In the genomic region with DNA sequence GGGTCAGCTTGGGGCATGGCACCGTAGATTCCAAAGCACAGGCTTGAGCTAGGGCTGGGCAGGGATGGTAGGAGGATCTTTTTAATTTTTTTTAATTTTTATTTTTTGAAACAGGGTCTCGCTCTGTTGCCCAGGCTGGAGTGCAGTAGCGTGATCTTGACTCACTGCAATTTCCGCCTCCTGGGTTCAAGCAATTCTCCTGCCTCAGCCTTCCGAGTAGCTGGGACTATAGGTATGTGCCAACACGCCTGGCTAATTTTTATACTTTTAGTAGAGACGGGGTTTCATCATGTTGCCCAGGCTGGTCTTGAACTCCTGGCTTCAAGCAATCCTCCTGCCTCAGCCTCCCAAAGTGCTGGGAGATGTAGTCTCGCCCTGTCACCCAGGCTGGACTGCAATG, we compare ENCODE assay signal across 8 cellular contexts. TPM values are rescaled to one million over a fixed set of nuclear protein-coding genes. Genes with fewer than 3 reads are reported as not detected.
A peak's percentile ranks its signal among the peaks of the same experiment; 100 is the strongest.
DNase-seq lines count a peak whose midpoint lies in the region; ATAC-seq, FAIRE-seq and TF ChIP-seq lines count a peak whose summit lies in the region.
"Not testable (repeated sequence)": the region's sequence is repeated elsewhere in the genome, so short reads cannot be mapped to it uniquely, and the experiment has no call there.

No MANE protein-coding gene starts in this region.

- DNase-seq in CD8-positive, alpha-beta T cell; Karpas-422; activated T-cell treated with anti-CD3 and anti-CD28 coated beads, Interleukin-2, amount 50 U/mL, for 4 hours; astrocyte (ENCODE audit: low read depth); memory B cell (ENCODE audit: low spot score in 2 of 2); vagina (ENCODE audit: extremely low spot score in 2 of 2): not testable (repeated sequence)

- not testable (repeated sequence) for FAIRE-seq in astrocyte (lab: Jason Lieb, UNC)

- intact Hi-C loops in CD8-positive, alpha-beta T cell (cut with DNase I, micrococcal nuclease) = loop anchor here (1.0 to 10.0 kb wide), 5 partner anchors 12 to 434 kb away; partner anchors contain the start of genes DIABLO (in 1 of the 2) and ORAI1 (in 1 of the 2)
- intact Hi-C loops in vagina (cut with DNase I) = loop anchor here (5.0 kb wide), 1 partner anchor 93 kb away; no protein-coding TSS in a partner anchor

- TF ChIP-seq CTCF in CD8-positive, alpha-beta T cell (IDR thresholded peaks at IDR 0.05); astrocyte (IDR thresholded peaks at IDR 0.05; ENCODE audit: insufficient read depth, low read depth, low read length); vagina (IDR thresholded peaks at IDR 0.05): not testable (repeated sequence)

- not testable (repeated sequence) for H3K4me2 ChIP-seq in Karpas-422 (ENCODE audit: low read depth, low read length, poor library complexity, severe bottlenecking); astrocyte (ENCODE audit: low read length)

- H3K9me3 ChIP-seq in CD8-positive, alpha-beta T cell (ENCODE audit: low read length); Karpas-422 (ENCODE audit: low read length); astrocyte (ENCODE audit: insufficient read depth, low read depth, low read length); vagina: not testable (repeated sequence)

- H3K79me2 ChIP-seq in Karpas-422 (ENCODE audit: low read length); astrocyte (ENCODE audit: insufficient read depth, low read length): not testable (repeated sequence)

- not testable (repeated sequence) for ATAC-seq in CD8-positive, alpha-beta T cell; activated T-cell treated with anti-CD3 and anti-CD28 coated beads, Interleukin-2, amount 50 U/mL, for 4 hours; memory B cell (ENCODE audit: low read depth)

- H3K4me3 Mint-ChIP-seq in CD8-positive, alpha-beta T cell = peak overlapping the region; percentile 89
- peak overlapping the region; percentile 91 for H3K4me3 Mint-ChIP-seq in T-helper 1 cell treated with Interleukin-12 subunit alpha and Interleukin-12 subunit beta and Interleukin-4 antibody, amounts not matched to agents 30 μg/mL and 1 μg/mL, for 36 hours
- H3K4me3 Mint-ChIP-seq in activated T-cell treated with anti-CD3 and anti-CD28 coated beads, Interleukin-2, amount 50 U/mL, for 4 hours = peak overlapping the region; percentile 94
- H3K4me3 Mint-ChIP-seq in astrocyte (ENCODE audit: unreplicated experiment) = not testable (repeated sequence)
- peak overlapping the region; percentile 91 for H3K4me3 Mint-ChIP-seq in memory B cell

- not testable (repeated sequence) for TF ChIP-seq POLR2A in vagina (IDR thresholded peaks at IDR 0.05)

- not testable (repeated sequence) for H3K9me3 Mint-ChIP-seq in CD8-positive, alpha-beta T cell; T-helper 1 cell treated with Interleukin-12 subunit alpha and Interleukin-12 subunit beta and Interleukin-4 antibody, amounts not matched to agents 30 μg/mL and 1 μg/mL, for 36 hours; activated T-cell treated with anti-CD3 and anti-CD28 coated beads, Interleukin-2, amount 50 U/mL, for 4 hours; astrocyte (ENCODE audit: unreplicated experiment); memory B cell

- POLR2A ChIA-PET in CD8-positive, alpha-beta T cell (lab: Charles Lee) = interaction anchor here (0.9 to 28.4 kb wide), 4 partner anchors 9 to 16 kb away, joined by 3 to 1016 read pairs (median 4); partner anchors contain the start of gene SETD1B

- not testable (repeated sequence) for H3K36me3 ChIP-seq in CD8-positive, alpha-beta T cell (ENCODE audit: insufficient read depth, low read length); Karpas-422 (ENCODE audit: insufficient read depth, low read length); astrocyte (ENCODE audit: insufficient read depth, low read length); vagina

- peaks cover 73% of the 10 kb centered on the region for H3K4me1 Mint-ChIP-seq in CD8-positive, alpha-beta T cell (ENCODE audit: low read depth)
- H3K4me1 Mint-ChIP-seq in T-helper 1 cell treated with Interleukin-12 subunit alpha and Interleukin-12 subunit beta and Interleukin-4 antibody, amounts not matched to agents 30 μg/mL and 1 μg/mL, for 36 hours (ENCODE audit: low read depth) = peaks cover 59% of the 10 kb centered on the region
- peaks cover 75% of the 10 kb centered on the region for H3K4me1 Mint-ChIP-seq in activated T-cell treated with anti-CD3 and anti-CD28 coated beads, Interleukin-2, amount 50 U/mL, for 4 hours (ENCODE audit: low read depth)
- H3K4me1 Mint-ChIP-seq in astrocyte (ENCODE audit: low read depth, unreplicated experiment) = peaks cover 25% of the 10 kb centered on the region
- H3K4me1 Mint-ChIP-seq in memory B cell = peaks cover 52% of the 10 kb centered on the region

- H3K4me1 ChIP-seq in CD8-positive, alpha-beta T cell (ENCODE audit: insufficient read depth, low read length) = peaks cover 73% of the 10 kb centered on the region
- H3K4me1 ChIP-seq in Karpas-422 (ENCODE audit: low read length) (peaks cover 44% of the 10 kb centered on the region), astrocyte (ENCODE audit: insufficient read depth, low read length) (peaks cover 35% of the 10 kb centered on the region), vagina (peaks cover 49% of the 10 kb centered on the region)

- CTCF ChIA-PET in CD8-positive, alpha-beta T cell (lab: Charles Lee) = interaction anchor here (1.0 to 45.9 kb wide), 6 partner anchors 4 to 312 kb away, joined by 3 to 2042 read pairs (median 17); partner anchors contain the start of genes PSMD9, RHOF and SETD1B

- not testable (repeated sequence) for H3K27me3 Mint-ChIP-seq in CD8-positive, alpha-beta T cell (ENCODE audit: low read depth); T-helper 1 cell treated with Interleukin-12 subunit alpha and Interleukin-12 subunit beta and Interleukin-4 antibody, amounts not matched to agents 30 μg/mL and 1 μg/mL, for 36 hours (ENCODE audit: low read depth); activated T-cell treated with anti-CD3 and anti-CD28 coated beads, Interleukin-2, amount 50 U/mL, for 4 hours (ENCODE audit: low read depth); astrocyte (ENCODE audit: low read depth, unreplicated experiment); memory B cell

- H3K27me3 ChIP-seq in CD8-positive, alpha-beta T cell (ENCODE audit: insufficient read depth, low read length); Karpas-422 (ENCODE audit: low read length); astrocyte (ENCODE audit: insufficient read depth, low read length); vagina: not testable (repeated sequence)

- not testable (repeated sequence) for H2AFZ ChIP-seq in Karpas-422 (ENCODE audit: low read length); astrocyte (ENCODE audit: low read depth, low read length)

- not testable (repeated sequence) for H4K20me1 ChIP-seq in Karpas-422 (ENCODE audit: insufficient read depth, low read depth, low read length)
- H4K20me1 ChIP-seq in astrocyte (ENCODE audit: insufficient read depth, low read length) = peaks cover 21% of the 10 kb centered on the region

- H3K9me2 ChIP-seq in Karpas-422 (replicated peaks; ENCODE audit: insufficient read depth, low read length) = not testable (repeated sequence)

- H3K4me3 ChIP-seq in CD8-positive, alpha-beta T cell (ENCODE audit: low read depth, low read length) = peak overlapping the region; percentile 45
- not testable (repeated sequence) for H3K4me3 ChIP-seq in Karpas-422 (ENCODE audit: low read length); astrocyte (ENCODE audit: insufficient read depth, low read depth, low read length); vagina
- peak overlapping the region in 1 of 7 experiments; percentile 7 for H3K4me3 ChIP-seq in skin epidermis

- H3K27ac Mint-ChIP-seq in CD8-positive, alpha-beta T cell = peak overlapping the region; percentile 100
- H3K27ac Mint-ChIP-seq in T-helper 1 cell treated with Interleukin-12 subunit alpha and Interleukin-12 subunit beta and Interleukin-4 antibody, amounts not matched to agents 30 μg/mL and 1 μg/mL, for 36 hours = peak overlapping the region; percentile 97
- H3K27ac Mint-ChIP-seq in astrocyte (ENCODE audit: unreplicated experiment) = peak overlapping the region; percentile 26
- H3K27ac Mint-ChIP-seq in memory B cell = peak overlapping the region; percentile 98

- H3K9ac ChIP-seq in Karpas-422 (ENCODE audit: low read length) = 0 out of 2 replicates have a peak overlapping the region, but pooled peaks have one; percentile 51
- H3K9ac ChIP-seq in astrocyte (ENCODE audit: low read length) = not testable (repeated sequence)

- peak overlapping the region; percentile 96 for H3K27ac ChIP-seq in CD8-positive, alpha-beta T cell (ENCODE audit: low read depth, low read length)
- not testable (repeated sequence) for H3K27ac ChIP-seq in Karpas-422 (ENCODE audit: low read length); astrocyte (ENCODE audit: low read depth, low read length)
- H3K27ac ChIP-seq in skin epidermis = peak overlapping the region in 16 of 21 experiments; percentile 11 to 100 (median 84)
- H3K27ac ChIP-seq in vagina = peak overlapping the region; percentile 7

- peaks cover 35% of the 10 kb centered on the region for H3K36me3 Mint-ChIP-seq in CD8-positive, alpha-beta T cell
- H3K36me3 Mint-ChIP-seq in T-helper 1 cell treated with Interleukin-12 subunit alpha and Interleukin-12 subunit beta and Interleukin-4 antibody, amounts not matched to agents 30 μg/mL and 1 μg/mL, for 36 hours (ENCODE audit: low read depth) = peaks cover 28% of the 10 kb centered on the region
- peaks cover 20% of the 10 kb centered on the region for H3K36me3 Mint-ChIP-seq in activated T-cell treated with anti-CD3 and anti-CD28 coated beads, Interleukin-2, amount 50 U/mL, for 4 hours (ENCODE audit: insufficient read depth)
- not testable (repeated sequence) for H3K36me3 Mint-ChIP-seq in astrocyte (ENCODE audit: low read depth, unreplicated experiment); memory B cell

RNA-seq across cellular contexts. Expression of gene RHOF, which starts 2.7 kb away (rescaled TPM):
- 100 to 1,000 TPM; 185 TPM for total RNA-seq in CD8-positive, alpha-beta T cell
- total RNA-seq in Karpas-422 (2014; rRNA removed; shearing (Covaris generic); ENCODE audit: low replicate concordance) = 7.2 and 17.5 TPM in 2 replicates
- total RNA-seq in activated T-cell treated with anti-CD3 and anti-CD28 coated beads, Interleukin-2, amount 50 U/mL, for 4 hours = 10 to 100 TPM; 80.7 to 94.6 (median 85.8) TPM
- total RNA-seq in astrocyte (28.0 and 31.9 TPM in 2 replicates), vagina (16.5 TPM)

RNA-seq across cellular contexts. Expression of gene SETD1B, which starts 13.0 kb away (rescaled TPM):
- total RNA-seq in CD8-positive, alpha-beta T cell = 100 to 1,000 TPM; 181 to 190 TPM
- 2.1 and 2.3 TPM in 2 replicates for total RNA-seq in Karpas-422 (2014; rRNA removed; shearing (Covaris generic); ENCODE audit: low replicate concordance)
- total RNA-seq in activated T-cell treated with anti-CD3 and anti-CD28 coated beads, Interleukin-2, amount 50 U/mL, for 4 hours = 10 to 100 TPM; 30.4 to 32.7 (median 31.7) TPM
- 20.9 and 24.0 TPM in 2 replicates for total RNA-seq in astrocyte
- 10.6 TPM for total RNA-seq in vagina

Comparison
In these comparisons a context has a peak if more than half of its experiments do, and no peak if none do; other contexts are left out.
1. H3K27ac Mint-ChIP-seq: peak in every context shown above with its lines; median percentile 100 in CD8-positive, alpha-beta T cell; 98 in memory B cell; 97 in T-helper 1 cell treated with Interleukin-12 subunit alpha and Interleukin-12 subunit beta and Interleukin-4 antibody, amounts not matched to agents 30 μg/mL and 1 μg/mL, for 36 hours; 26 in astrocyte.